8 cellular contexts compared by ENCODE assay signal in genomic region chr17:38257013-38257621, GRCh38. TPM values are rescaled to one million over a fixed set of nuclear protein-coding genes. Genes with fewer than 3 reads are reported as not detected.
DNase-seq lines count a peak whose midpoint lies in the region; ATAC-seq and TF ChIP-seq lines count a peak whose summit lies in the region.
"Not testable (repeated sequence)": the region's sequence is repeated elsewhere in the genome, so short reads cannot be mapped to it uniquely, and the experiment has no call there.

No MANE protein-coding gene starts in this region.

- not testable (repeated sequence) for H3K4me1 ChIP-seq in BLaER1, left lung

- H3K27me3 ChIP-seq in BLaER1, left lung: not testable (repeated sequence)

- H3K4me3 ChIP-seq in BLaER1 (peak overlapping the region; percentile 73), left lung (peak overlapping the region; percentile 9 to 58)

- not testable (repeated sequence) for H3K9me3 ChIP-seq in BLaER1, left lung

- intact Hi-C loops in left lung (cut with DNase I) = not testable (repeated sequence)

- H3K36me3 ChIP-seq in BLaER1, left lung: not testable (repeated sequence)

- H3K4me2 ChIP-seq in BLaER1 = peak overlapping the region; percentile 60

- H3K9ac ChIP-seq in BLaER1 = not testable (repeated sequence)

- TF ChIP-seq CTCF in left lung (IDR thresholded peaks at IDR 0.05) = not testable (repeated sequence)

- peak; percentile 85 for ATAC-seq in GM19372 (IDR thresholded peaks at IDR 0.05; ENCODE audit: low read depth, unreplicated experiment)
- ATAC-seq in HG03460 (IDR thresholded peaks at IDR 0.05; ENCODE audit: unreplicated experiment) = peak; percentile 72
- ATAC-seq in left lung = peak; percentile 88

- H3K27ac ChIP-seq in BLaER1 = not testable (repeated sequence)
- peak overlapping the region in 1 of 2 donors; percentile 78 for H3K27ac ChIP-seq in left lung

- H4K20me1 ChIP-seq in BLaER1 = peaks cover 23% of the 10 kb centered on the region

- DNase-seq in NCI-H748 (lab: John Stamatoyannopoulos, UW; ENCODE audit: unreplicated experiment) (peak; percentile 86), dedifferentiated amniotic fluid mesenchymal stem cell (ENCODE audit: extremely low spot score) (peak; percentile 48), left lung (peak; percentile 92 to 96)
- peak; percentile 65 to 66 for DNase-seq in activated CD4-positive, alpha-beta T cell treated with anti-CD3 and anti-CD28 coated beads, Interleukin-2, amount 50 U/mL, for 24 hours (ENCODE audit: low read depth in 1 of 2, low spot score in 1 of 2)
- peak; percentile 76 to 84 for DNase-seq in stimulated activated CD4-positive, alpha-beta T cell treated with anti-CD3 and anti-CD28 coated beads, Interleukin-2, amount 100 ng/mL, for 24 hours

RNA-seq across cellular contexts. Expression of gene MRPL45, which starts 39.9 kb away (rescaled TPM):
- total RNA-seq in left lung = 10 to 100 TPM; 24.4 to 28.4 TPM
